21 cellular contexts compared by ENCODE assay signal in genomic region chr1:191634801-191635520, GRCh38.
DNase-seq lines count a peak whose midpoint lies in the region; ATAC-seq and TF ChIP-seq lines count a peak whose summit lies in the region.
"Had no signal": no experiment of that assay in that cellular context is flagged by ENCODE, and none has a peak within 500 bp of the region (broad histone marks: within the 10 kb centered on the region; RNA-seq: fewer than 3 reads in every experiment).

No MANE protein-coding gene starts in this region.

- no peak overlapping the region for H3K23ac ChIP-seq in H9 (ENCODE audit: insufficient read length, low read depth, low read length)

- H2BK20ac ChIP-seq in H9 (ENCODE audit: low read depth, low read length, poor library complexity, severe bottlenecking), result no peak overlapping the region

- no peak for DNase-seq in DND-41
- peak; percentile 12 to 20 for DNase-seq in NCI-H446 (lab: John Stamatoyannopoulos, UW)
- peak; percentile 2 for DNase-seq in UCSD-AML1 (lab: John Stamatoyannopoulos, UW; ENCODE audit: unreplicated experiment)
- DNase-seq in kidney tubule cell (ENCODE audit: low spot score), result peak; percentile 2
- no peak for DNase-seq in H9
- DNase-seq in NCI-H226, result no peak
- DNase-seq in GM03348 (ENCODE audit: low spot score), result no peak
- no peak for DNase-seq in activated naive CD8-positive, alpha-beta T cell treated with anti-CD3 and anti-CD28 coated beads for 36 hours
- DNase-seq: C1 segment of cervical spinal cord; CD4-positive, alpha-beta memory T cell; COR-L47; DMS53; HFFc6; MM.1S; NCI-H2029; NCI-H510A treated with DMSO at 0.1 percent for 48 hours; NCI-H748 treated with DMSO at 0.1 percent for 48 hours; SHP77; T-helper 1 cell had no signal

- H3K4me3 ChIP-seq in DND-41 (ENCODE audit: low read depth in 1 of 2, low read length in 2 of 2), result no peak overlapping the region

- no peak overlapping the region for H4K91ac ChIP-seq in H9 (ENCODE audit: insufficient read length, low read depth, low read length)

- H3K9ac ChIP-seq in DND-41 (ENCODE audit: low read depth, low read length), result no peak overlapping the region
- no peak overlapping the region for H3K9ac ChIP-seq in H9 (ENCODE audit: extremely low read depth, insufficient read length, low read length)
- H3K9ac ChIP-seq: KMS-11 had no signal

- no peaks in the 10 kb centered on the region for H3K79me1 ChIP-seq in H9 (ENCODE audit: insufficient read depth, low read depth, low read length, poor library complexity, severe bottlenecking)

- no peak overlapping the region for H2AK5ac ChIP-seq in H9 (ENCODE audit: insufficient read length, low read length)

- no peak overlapping the region for H3K4me2 ChIP-seq in DND-41 (ENCODE audit: insufficient read depth, low read length)
- no peak overlapping the region for H3K4me2 ChIP-seq in H9 (ENCODE audit: insufficient read depth, insufficient read length, low read length)
- H3K4me2 ChIP-seq: KMS-11 had no signal

- no peak overlapping the region for H4K8ac ChIP-seq in H9 (replicated peaks; ENCODE audit: insufficient read length, low read depth, low read length)

- H2BK5ac ChIP-seq in H9 (ENCODE audit: insufficient read length, low read length), result no peak overlapping the region

- H3K18ac ChIP-seq in H9 (ENCODE audit: insufficient read length, low read depth, low read length), result no peak overlapping the region

- H3K27ac ChIP-seq in DND-41 (ENCODE audit: low read length) (no peak overlapping the region), H9 (ENCODE audit: insufficient read length, low read depth, low read length) (no peak overlapping the region)
- H3K27ac ChIP-seq: KMS-11, RWPE1 had no signal

- no peak overlapping the region for H2BK12ac ChIP-seq in H9 (ENCODE audit: insufficient read length, low read depth, low read length)

- H3K79me2 ChIP-seq in DND-41 (ENCODE audit: insufficient read depth, low read length) (no peaks in the 10 kb centered on the region), H9 (ENCODE audit: insufficient read depth, low read length) (no peaks in the 10 kb centered on the region)

- no peaks in the 10 kb centered on the region for H3K36me3 Mint-ChIP-seq in H9 (ENCODE audit: insufficient read depth in 1 of 3, low read depth in 3 of 3)
- H3K36me3 Mint-ChIP-seq in activated naive CD8-positive, alpha-beta T cell treated with anti-CD3 and anti-CD28 coated beads for 36 hours, result no peaks in the 10 kb centered on the region
- H3K36me3 Mint-ChIP-seq: CD4-positive, alpha-beta memory T cell had no signal

- WGBS in H9 (ENCODE audit: extremely low coverage, insufficient read length, low lambda C conversion rate), result no CpG with 5 or more reads among the region's 3 CpGs

- H3K4me1 ChIP-seq in DND-41 (ENCODE audit: insufficient read depth, low read length), result no peaks in the 10 kb centered on the region
- no peaks in the 10 kb centered on the region for H3K4me1 ChIP-seq in H9 (ENCODE audit: insufficient read depth, low read length)

- no peaks in the 10 kb centered on the region for H3K23me2 ChIP-seq in H9 (ENCODE audit: insufficient read length, low read depth, low read length, poor library complexity, severe bottlenecking)

- H3K4ac ChIP-seq in H9 (ENCODE audit: low read depth, low read length), result no peak overlapping the region

- no peaks in the 10 kb centered on the region for H3K4me1 Mint-ChIP-seq in H9
- H3K4me1 Mint-ChIP-seq in activated naive CD8-positive, alpha-beta T cell treated with anti-CD3 and anti-CD28 coated beads for 36 hours, result no peaks in the 10 kb centered on the region
- H3K4me1 Mint-ChIP-seq: CD4-positive, alpha-beta memory T cell had no signal

- no peaks in the 10 kb centered on the region for H3K9me3 ChIP-seq in DND-41 (ENCODE audit: insufficient read depth, low read length, severe bottlenecking)
- H3K9me3 ChIP-seq in H9 (ENCODE audit: control insufficient read depth, low read depth, low read length), result no peaks in the 10 kb centered on the region

- no peak overlapping the region for H3K4me3 Mint-ChIP-seq in H9
- no peak overlapping the region for H3K4me3 Mint-ChIP-seq in activated naive CD8-positive, alpha-beta T cell treated with anti-CD3 and anti-CD28 coated beads for 36 hours
- H3K4me3 Mint-ChIP-seq: CD4-positive, alpha-beta memory T cell; HFFc6 had no signal

- no peak overlapping the region for H4K5ac ChIP-seq in H9 (ENCODE audit: insufficient read length, low read depth, low read length)

- ATAC-seq in DND-41 (ENCODE audit: insufficient read depth, low read depth), result 0 out of 3 replicates have a peak, but pooled peaks have one; percentile 37

- H3K27me3 ChIP-seq in DND-41 (ENCODE audit: insufficient read depth, low read length, poor library complexity) (no peaks in the 10 kb centered on the region), H9 (ENCODE audit: insufficient read depth, low read length) (no peaks in the 10 kb centered on the region)

- no peak overlapping the region for H2BK120ac ChIP-seq in H9 (ENCODE audit: low read depth, low read length, poor library complexity, severe bottlenecking)

- H4K20me1 ChIP-seq in DND-41 (ENCODE audit: insufficient read depth, low read length) (no peaks in the 10 kb centered on the region), H9 (ENCODE audit: control insufficient read depth, insufficient read depth, insufficient read length) (no peaks in the 10 kb centered on the region)

- no peak overlapping the region for H3T11ph ChIP-seq in H9 (ENCODE audit: low read length)

- H3K36me3 ChIP-seq in DND-41 (ENCODE audit: insufficient read depth, low read length), result no peaks in the 10 kb centered on the region

- H3K9me3 Mint-ChIP-seq in H9, result no peaks in the 10 kb centered on the region
- H3K9me3 Mint-ChIP-seq in activated naive CD8-positive, alpha-beta T cell treated with anti-CD3 and anti-CD28 coated beads for 36 hours, result peaks cover 8% of the 10 kb centered on the region

- TF ChIP-seq CTCF in DND-41 (IDR thresholded peaks at IDR 0.05; ENCODE audit: borderline replicate concordance, extremely low read depth, low read length, poor library complexity, severe bottlenecking) (no peak), H9 (conservative IDR thresholded peaks at IDR 0.05) (no peak)

- no peak overlapping the region for H3K56ac ChIP-seq in H9 (ENCODE audit: insufficient read length, low read depth, low read length)

- no peaks in the 10 kb centered on the region; the same call in 1 of the 2 replicates for H3K27me3 Mint-ChIP-seq in H9 (ENCODE audit: low read depth)
- no peaks in the 10 kb centered on the region for H3K27me3 Mint-ChIP-seq in activated naive CD8-positive, alpha-beta T cell treated with anti-CD3 and anti-CD28 coated beads for 36 hours
- H3K27me3 Mint-ChIP-seq: CD4-positive, alpha-beta memory T cell had no signal

- H3K14ac ChIP-seq in H9 (ENCODE audit: insufficient read depth, low read length), result no peak overlapping the region

- no peak overlapping the region for H2BK15ac ChIP-seq in H9 (ENCODE audit: low read depth, low read length)

- no peak overlapping the region for H3K27ac Mint-ChIP-seq in H9
- H3K27ac Mint-ChIP-seq in activated naive CD8-positive, alpha-beta T cell treated with anti-CD3 and anti-CD28 coated beads for 36 hours, result no peak overlapping the region
- H3K27ac Mint-ChIP-seq: CD4-positive, alpha-beta memory T cell; HFFc6 had no signal

- H2AFZ ChIP-seq in DND-41 (ENCODE audit: low read depth, low read length) (no peak overlapping the region), H9 (ENCODE audit: low read length) (no peak overlapping the region)

Comparison
In these comparisons a context has a peak if more than half of its experiments do, and no peak if none do; other contexts are left out.
1. DNase-seq: peak in NCI-H446 (2 of 2), UCSD-AML1 (single experiment) and kidney tubule cell (single experiment); none in DND-41 (single experiment), H9 (single experiment), NCI-H226 (single experiment), GM03348 (single experiment) and activated naive CD8-positive, alpha-beta T cell treated with anti-CD3 and anti-CD28 coated beads for 36 hours (single experiment).